8 cellular contexts compared by ENCODE assay signal in genomic region chr2:9842487-9843228, GRCh38. TPM values are rescaled to one million over a fixed set of nuclear protein-coding genes. Genes with fewer than 3 reads are reported as not detected.
DNase-seq lines count a peak whose midpoint lies in the region; ATAC-seq, FAIRE-seq and TF ChIP-seq lines count a peak whose summit lies in the region.

No MANE protein-coding gene starts in this region.

- CTCF ChIA-PET in GM12878 (lab: Yijun Ruan, JAX), result interaction anchor here (0.7 to 3.5 kb wide), 11 partner anchors 11 to 566 kb away, joined by 3 to 38 read pairs (median 4); no protein-coding TSS in a partner anchor

- H3K36me3 Mint-ChIP-seq in activated T-cell treated with anti-CD3 and anti-CD28 coated beads, Interleukin-2, amount 50 U/mL, for 24 hours (ENCODE audit: low read depth), result peaks cover 41% of the 10 kb centered on the region

- intact Hi-C loops in GM12878 (cut with micrococcal nuclease; ENCODE audit: unreplicated experiment) (no loop called here), lower leg skin (cut with DNase I; ENCODE audit: low total_unique reads) (no loop called here)

- H3K27ac Mint-ChIP-seq in activated T-cell treated with anti-CD3 and anti-CD28 coated beads, Interleukin-2, amount 50 U/mL, for 24 hours, result peak overlapping the region; percentile 94

- peak overlapping the region; percentile 88 for H2AFZ ChIP-seq in GM12878 (ENCODE audit: control insufficient read depth, low read depth, low read length)

- TF ChIP-seq POLR2A in GM12878 (IDR thresholded peaks at IDR 0.05; ENCODE audit: low read depth, low read length), result no peak
- no peak for TF ChIP-seq POLR2A in lower leg skin (IDR thresholded peaks at IDR 0.05)
- TF ChIP-seq POLR2A in tibial nerve (IDR thresholded peaks at IDR 0.05), result no peak

- H3K4me2 ChIP-seq in GM12878 (ENCODE audit: control insufficient read depth, insufficient read depth), result peak overlapping the region; percentile 82

- H3K27me3 ChIP-seq in GM12878 (replicated peaks in 1 of 2; ENCODE audit: control insufficient read depth in 2 of 2, insufficient read depth in 2 of 2, low read length in 1 of 2), result no peaks in the 10 kb centered on the region
- H3K27me3 ChIP-seq in tibial nerve, result no peaks in the 10 kb centered on the region

- peaks cover 3% of the 10 kb centered on the region; the same call in 1 of the 2 replicates for H3K79me2 ChIP-seq in GM12878 (ENCODE audit: control insufficient read depth, insufficient read depth, low read length)

- no peaks in the 10 kb centered on the region for H3K9me3 Mint-ChIP-seq in activated T-cell treated with anti-CD3 and anti-CD28 coated beads, Interleukin-2, amount 50 U/mL, for 24 hours

- H3K9ac ChIP-seq in GM12878 (ENCODE audit: control insufficient read depth, insufficient read depth, low read length), result peak overlapping the region; percentile 69

- TSS peak; percentile 95 for BruUV-seq in GM12878 (replicated peaks; lab: Mats Ljungman, UMichigan)

- H3K4me1 ChIP-seq in GM12878 (ENCODE audit: control insufficient read depth, insufficient read depth, low read length), result peaks cover 3% of the 10 kb centered on the region; the same call in 1 of the 2 replicates
- H3K4me1 ChIP-seq in tibial nerve, result peaks cover 0 to 34% (median 10%) of the 10 kb centered on the region in 4 donors

- peak overlapping the region; percentile 70 for H3K4me3 ChIP-seq in GM12878
- peak overlapping the region; percentile 59 for H3K4me3 ChIP-seq in lower leg skin (ENCODE audit: low read depth, poor library complexity, severe bottlenecking)
- H3K4me3 ChIP-seq in tibial nerve, result peak overlapping the region; percentile 73 to 95 (median 80)

- no peak for TF ChIP-seq CTCF in GM12878 (IDR thresholded peaks at IDR 0.05 in 2 of 3, conservative IDR thresholded peaks at IDR 0.05 in 1 of 3; ENCODE audit: control insufficient read depth in 2 of 3, extremely low read depth in 1 of 3, insufficient read depth in 1 of 3, low read depth in 3 of 3, low read length in 3 of 3)
- no peak for TF ChIP-seq CTCF in lower leg skin (IDR thresholded peaks at IDR 0.05)
- TF ChIP-seq CTCF in tibial nerve (IDR thresholded peaks at IDR 0.05), result no peak

- DNase-seq in activated T-cell treated with anti-CD3 and anti-CD28 coated beads, Interleukin-2, amount 50 U/mL, for 24 hours, result no peak
- DNase-seq in activated T-cell treated with anti-CD3 and anti-CD28 coated beads, Interleukin-2, amount 50 U/mL, for 48 hours, result no peak
- DNase-seq in GM12878 (ENCODE audit: low read depth, low spot score), result no peak
- no peak for DNase-seq in lower leg skin (ENCODE audit: low spot score in 2 of 2)
- no peak for DNase-seq in tibial nerve (ENCODE audit: low spot score in 2 of 2)
- no peak for DNase-seq in NCI-H345 treated with DMSO at 0.1 percent for 48 hours (lab: John Stamatoyannopoulos, UW; ENCODE audit: unreplicated experiment)
- DNase-seq in HK-2 (ENCODE audit: unreplicated experiment), result no peak

- H3K36me3 ChIP-seq in GM12878 (ENCODE audit: control insufficient read depth in 2 of 2, insufficient read depth in 2 of 2, low read length in 1 of 2), result no peaks in the 10 kb centered on the region
- H3K36me3 ChIP-seq in tibial nerve, result peaks cover 0 to 10% (median 0%) of the 10 kb centered on the region in 3 donors

- TF ChIP-seq EP300 in GM12878 (IDR thresholded peaks at IDR 0.05; ENCODE audit: borderline replicate concordance in 1 of 2, control insufficient read depth in 1 of 2, low read depth in 2 of 2, low read length in 2 of 2), result no peak
- TF ChIP-seq EP300 in tibial nerve (IDR thresholded peaks at IDR 0.05), result no peak

- SMC1A ChIA-PET in GM12878 (lab: Charles Lee; ENCODE audit: uncharacterized antibody, unreplicated experiment), result interaction anchor here (0.6 to 2.6 kb wide), 7 partner anchors 29 to 226 kb away, joined by 3 to 14 read pairs (median 3); no protein-coding TSS in a partner anchor

- H3K9me3 ChIP-seq in GM12878 (replicated peaks; ENCODE audit: control insufficient read depth, insufficient read depth, low read length) (no peaks in the 10 kb centered on the region), tibial nerve (no peaks in the 10 kb centered on the region)

- POLR2A ChIA-PET in GM12878 (lab: Charles Lee), result interaction anchor here (0.8 to 1.6 kb wide), 4 partner anchors 47 to 605 kb away, joined by 3 to 10 read pairs (median 4); partner anchors contain the start of gene ODC1

- FAIRE-seq in GM12878 (lab: Jason Lieb, UNC), result peak; percentile 49

- RAD21 ChIA-PET in GM12878 (lab: Charles Lee; ENCODE audit: unreplicated experiment), result interaction anchor here (0.7 to 2.3 kb wide), 9 partner anchors 29 to 605 kb away, joined by 3 to 9 read pairs (median 5); partner anchors contain the start of genes ADAM17 and ODC1

- H3K4me3 Mint-ChIP-seq in activated T-cell treated with anti-CD3 and anti-CD28 coated beads, Interleukin-2, amount 50 U/mL, for 24 hours, result peak overlapping the region; percentile 89

- H3K27me3 Mint-ChIP-seq in activated T-cell treated with anti-CD3 and anti-CD28 coated beads, Interleukin-2, amount 50 U/mL, for 24 hours, result no peaks in the 10 kb centered on the region

- in situ Hi-C loops in GM12878 (cut with MboI), result no loop called here

- no peak for TF ChIP-seq RAD21 in GM12878 (IDR thresholded peaks at IDR 0.05; ENCODE audit: insufficient read depth, low read depth, low read length)

- H4K20me1 ChIP-seq in GM12878 (ENCODE audit: control insufficient read depth, insufficient read depth), result no peaks in the 10 kb centered on the region

- H3K4me1 Mint-ChIP-seq in activated T-cell treated with anti-CD3 and anti-CD28 coated beads, Interleukin-2, amount 50 U/mL, for 24 hours (ENCODE audit: low read depth), result peaks cover 46% of the 10 kb centered on the region

- ATAC-seq in GM12878 (no peak), GM18498 (IDR thresholded peaks at IDR 0.05; ENCODE audit: unreplicated experiment) (no peak)

- WGBS in GM12878 (ENCODE audit: insufficient coverage, insufficient replicate concordance, low lambda C conversion rate, missing lambda C conversion rate), result 25% methylated on average over 21 of the region's 21 CpGs
- 17 to 18% methylated on average over 21 of the region's 21 CpGs for WGBS in lower leg skin, 2 donors
- 19 to 24% methylated on average over 21 of the region's 21 CpGs for WGBS in tibial nerve, 2 donors

- H3K27ac ChIP-seq in GM12878 (ENCODE audit: control insufficient read depth, insufficient read depth) (peak overlapping the region; percentile 51), tibial nerve (peak overlapping the region; percentile 75 to 95 (median 88))

TF ChIP-seq in GM12878, 131 proteins besides CTCF, POLR2A, EP300 and RAD21 (continues in another document):
- no peak for TF ChIP-seq BCL11A (IDR thresholded peaks at IDR 0.05; ENCODE audit: low read depth, low read length)
- no peak for TF ChIP-seq CHD1 (IDR thresholded peaks at IDR 0.05; ENCODE audit: low read depth, low read length)
- no peak for TF ChIP-seq SPI1 (IDR thresholded peaks at IDR 0.05; ENCODE audit: borderline replicate concordance, insufficient read depth, low read depth, low read length)
- no peak for TF ChIP-seq CHD2 (IDR thresholded peaks at IDR 0.05; ENCODE audit: borderline replicate concordance, low read depth, low read length)
- TF ChIP-seq CBFB (IDR thresholded peaks at IDR 0.05; ENCODE audit: low read depth), result no peak; the same call in 1 of the 2 replicates
- no peak for TF ChIP-seq SMAD5 (IDR thresholded peaks at IDR 0.05; ENCODE audit: low read depth)
- no peak for TF ChIP-seq HDAC2 (IDR thresholded peaks at IDR 0.05)
- no peak for TF ChIP-seq PAX5 (IDR thresholded peaks at IDR 0.05; ENCODE audit: borderline replicate concordance, low read depth, low read length)
- no peak for TF ChIP-seq ETV6 (conservative IDR thresholded peaks at IDR 0.05 in 1 of 2, IDR thresholded peaks at IDR 0.05 in 1 of 2; ENCODE audit: borderline replicate concordance in 1 of 2, low read depth in 1 of 2)
- TF ChIP-seq CEBPB (IDR thresholded peaks at IDR 0.05; ENCODE audit: borderline replicate concordance in 1 of 2, low read depth in 2 of 2, low read length in 2 of 2), result no peak
- TF ChIP-seq HCFC1 (IDR thresholded peaks at IDR 0.05; ENCODE audit: low read length), result no peak
- TF ChIP-seq KLF5 (IDR thresholded peaks at IDR 0.05; ENCODE audit: partially characterized antibody), result no peak
- TF ChIP-seq JUNB (IDR thresholded peaks at IDR 0.05), result no peak
- TF ChIP-seq SKIL (IDR thresholded peaks at IDR 0.05; ENCODE audit: low read depth, poor library complexity, severe bottlenecking), result no peak

RNA-seq across cellular contexts. Expression of gene TAF1B, which starts 0.6 kb away (rescaled TPM):
- 35.7 and 41.0 TPM in 2 replicates for total RNA-seq in GM12878 (2013; cell fraction: nucleolus; rRNA removed)
- total RNA-seq in GM12878 (2014; rRNA removed), result 8.4 and 10.3 TPM in 2 replicates
- 18.3 and 18.8 TPM in 2 replicates for total RNA-seq in GM12878 (2014; rRNA removed; fragmentation: Illumina TruSeq; extraction: Trizol)
- 10.6 and 12.4 TPM in 2 replicates for total RNA-seq in GM12878 (2021)
- 2.5 TPM for polyA plus RNA-seq in GM12878 (2011; ENCODE audit: low read depth)
- polyA plus RNA-seq in GM12878 (2011; rRNA removed), result 15.9 and 19.5 TPM in 2 replicates
- polyA plus RNA-seq in GM12878 (2011; cell fraction: cytosol; rRNA removed), result 5.5 and 6.2 TPM in 2 replicates
- 8.2 and 11.9 TPM in 2 replicates for polyA plus RNA-seq in GM12878 (2011; cell fraction: nucleus; rRNA removed)
- polyA plus RNA-seq in GM12878 (2012), result 4.1 and 4.9 TPM in 2 replicates
- polyA plus RNA-seq in GM12878 (2014; fragmentation: Illumina TruSeq; extraction: Trizol), result 12.5 and 13.1 TPM in 2 replicates
- 1 to 10 TPM; 9.4 to 9.9 TPM for polyA plus RNA-seq in GM12878 (2014; fragmentation: Nextera tagmentation; extraction: Ambion mirVana)
- polyA plus RNA-seq in GM12878 (2014; rRNA removed), result 8.1 and 8.8 TPM in 2 replicates
- 10 to 100 TPM; 12.8 to 15.3 TPM for polyA plus RNA-seq in GM12878 (2016; fragmentation: Nextera tagmentation; extraction: Ambion mirVana)
- 16.2 and 21.2 TPM in 2 replicates for polyA minus RNA-seq in GM12878 (2011; rRNA and poly(A)+ RNA removed)
- 9.1 and 9.5 TPM in 2 replicates for polyA minus RNA-seq in GM12878 (2011; cell fraction: cytosol; rRNA and poly(A)+ RNA removed)
- 23.3 and 37.2 TPM in 2 replicates for polyA minus RNA-seq in GM12878 (2011; cell fraction: nucleus; rRNA and poly(A)+ RNA removed)
- total RNA-seq in lower leg skin, result 10 to 100 TPM; 11.2 to 26.9 (median 20.1) TPM
- total RNA-seq in tibial nerve, result 10 to 100 TPM; 10.8 to 21.4 (median 17.9) TPM
